ENCODE assay signal across 27 cellular contexts in the genomic region with DNA sequence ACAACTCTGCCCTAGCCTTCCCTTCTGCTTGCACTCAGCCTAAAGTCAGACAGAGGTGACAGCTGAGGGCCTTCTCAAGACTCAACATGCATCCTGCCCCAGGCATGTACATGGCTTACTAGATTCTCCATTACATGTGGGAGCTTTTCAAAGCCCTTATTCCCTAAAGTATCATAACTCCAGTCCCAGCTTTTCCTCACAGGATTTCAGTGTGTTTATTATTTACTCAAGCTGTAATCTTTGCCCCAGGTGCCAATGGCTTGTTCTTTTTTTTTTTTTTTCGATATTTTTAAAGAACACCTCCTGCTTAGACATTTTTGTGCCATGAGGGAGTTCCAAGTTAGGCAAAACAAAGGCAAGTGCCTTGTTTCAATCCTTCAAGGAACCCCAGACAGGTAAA.
A peak's percentile ranks its signal among the peaks of the same experiment; 100 is the strongest.
DNase-seq lines count a peak whose midpoint lies in the region; ATAC-seq, FAIRE-seq and TF ChIP-seq lines count a peak whose summit lies in the region.
"Had no signal": no experiment of that assay in that cellular context is flagged by ENCODE, and none has a peak within 500 bp of the region (broad histone marks: within the 10 kb centered on the region; RNA-seq: fewer than 3 reads in every experiment).

No MANE protein-coding gene starts in this region.

- H3K9ac ChIP-seq in liver (ENCODE audit: low read depth in 1 of 2, low read length in 2 of 2) = no peak overlapping the region
- no peak overlapping the region for H3K9ac ChIP-seq in HepG2 (ENCODE audit: insufficient read depth, low read depth, low read length)
- no peak overlapping the region for H3K9ac ChIP-seq in SK-N-SH
- H3K9ac ChIP-seq: BLaER1 had no signal

- TF ChIP-seq EP300 in HepG2 (IDR thresholded peaks at IDR 0.05; ENCODE audit: low read depth in 2 of 2, low read length in 2 of 2) (no peak), HepG2 (CRISPR knock-in tag; IDR thresholded peaks at IDR 0.05; ENCODE audit: borderline replicate concordance) (no peak), SK-N-SH (IDR thresholded peaks at IDR 0.05; ENCODE audit: borderline replicate concordance in 1 of 2, low read depth in 1 of 2, low read length in 1 of 2) (no peak)

- ATAC-seq in HepG2 (no peak), left lobe of liver (peak; percentile 57), Right ventricle myocardium inferior (no peak)

- H3K4me1 ChIP-seq in liver (ENCODE audit: control insufficient read depth in 4 of 4, insufficient read depth in 4 of 4, low read length in 3 of 4) = peaks cover 0 to 5% (median 0%) of the 10 kb centered on the region in 4 donors
- H3K4me1 ChIP-seq in HepG2 (ENCODE audit: insufficient read depth, low read length) = no peaks in the 10 kb centered on the region
- H3K4me1 ChIP-seq in SK-N-SH (ENCODE audit: control insufficient read depth in 1 of 2, insufficient read depth in 2 of 2, low read depth in 1 of 2, low read length in 1 of 2) = no peaks in the 10 kb centered on the region
- H3K4me1 ChIP-seq: BE2C, BLaER1 had no signal

- WGBS in liver = 19% methylated on average over 1 of the region's 1 CpG
- 0% methylated on average over 1 of the region's 1 CpG for WGBS in HepG2 (ENCODE audit: low lambda C conversion rate)
- 0% methylated on average over 1 of the region's 1 CpG for WGBS in SK-N-SH (ENCODE audit: low lambda C conversion rate)

- H3K27ac ChIP-seq in liver (ENCODE audit: low read depth in 1 of 2, low read length in 2 of 2) = no peak overlapping the region
- H3K27ac ChIP-seq in HepG2 (ENCODE audit: extremely low read length, insufficient read depth, low read length) = no peak overlapping the region
- no peak overlapping the region for H3K27ac ChIP-seq in SK-N-SH (ENCODE audit: low read depth in 2 of 2, low read length in 1 of 2)
- H3K27ac ChIP-seq: BLaER1 had no signal

- in situ Hi-C loops in HepG2 (cut with HindIII; ENCODE audit: extremely low pct_ligation_motif_present, low pct_unique_long_range_greater_than_20kb) = no loop called here

- CTCF ChIA-PET in HepG2 (lab: Yijun Ruan, JAX; ENCODE audit: low intra/inter-chr PET ratio, low total read pairs) (no interaction called here), SK-N-SH (lab: Yijun Ruan, JAX) (no interaction called here)

- H4K20me1 ChIP-seq in HepG2 (ENCODE audit: insufficient read depth, low read length) (no peaks in the 10 kb centered on the region), SK-N-SH (ENCODE audit: insufficient read depth) (no peaks in the 10 kb centered on the region)
- H4K20me1 ChIP-seq: BLaER1 had no signal

- no peaks in the 10 kb centered on the region for H3K9me2 ChIP-seq in SK-N-SH

- H3K4me2 ChIP-seq in HepG2 (ENCODE audit: low read depth, low read length) (no peak overlapping the region), SK-N-SH (no peak overlapping the region)
- H3K4me2 ChIP-seq: BLaER1 had no signal

- H3K36me3 ChIP-seq in liver (ENCODE audit: control insufficient read depth in 4 of 4, insufficient read depth in 3 of 4, low read depth in 1 of 4, low read length in 3 of 4) (no peaks in the 10 kb centered on the region), HepG2 (replicated peaks in 1 of 2; ENCODE audit: control insufficient read depth in 1 of 2, insufficient read depth in 2 of 2, low read length in 2 of 2) (no peaks in the 10 kb centered on the region), bronchial epithelial cell (ENCODE audit: control insufficient read depth, insufficient read depth, low read length) (no peaks in the 10 kb centered on the region), SK-N-SH (replicated peaks in 1 of 2; ENCODE audit: control insufficient read depth in 1 of 2, insufficient read depth in 2 of 2, low read length in 1 of 2) (no peaks in the 10 kb centered on the region)
- H3K36me3 ChIP-seq: BE2C, BLaER1 had no signal

- TF ChIP-seq CTCF in liver (IDR thresholded peaks at IDR 0.05; ENCODE audit: low read depth, low read length, missing input control) (no peak), HepG2 (CRISPR knock-in tag; IDR thresholded peaks at IDR 0.05) (no peak), bronchial epithelial cell (IDR thresholded peaks at IDR 0.05; ENCODE audit: insufficient read depth, low read length, severe bottlenecking) (no peak), SK-N-SH (IDR thresholded peaks at IDR 0.05) (no peak)

- DNase-seq in HepG2 (ENCODE audit: low spot score) (no peak), bronchial epithelial cell (ENCODE audit: low read depth) (peak; percentile 38), left lobe of liver (ENCODE audit: low spot score) (no peak), SK-N-SH (no peak), Right ventricle myocardium inferior (ENCODE audit: missing footprints) (no peak), dermis blood vessel endothelial cell (no peak)
- DNase-seq: 8988T; ACHN; BE2C; C1 segment of cervical spinal cord; CD4-positive, alpha-beta memory T cell; CD4-positive, CD25-positive, alpha-beta regulatory T cell; CD8-positive, alpha-beta memory T cell; COR-L47; DMS 273 treated with DMSO at 0.1 percent for 48 hours; DMS153; DMS53; DMS79; DND-41; EL; GDM1 had no signal

- no peaks in the 10 kb centered on the region for H3F3A ChIP-seq in SK-N-SH (replicated peaks; ENCODE audit: insufficient read depth)

- no peaks in the 10 kb centered on the region for H3K79me2 ChIP-seq in HepG2 (ENCODE audit: insufficient read depth, low read length)
- no peaks in the 10 kb centered on the region for H3K79me2 ChIP-seq in SK-N-SH (ENCODE audit: insufficient read depth)

- POLR2A ChIA-PET in HepG2 (lab: Yijun Ruan, JAX) (no interaction called here), SK-N-SH (lab: Yijun Ruan, JAX) (no interaction called here)

- no peak for TF ChIP-seq RAD21 in liver (IDR thresholded peaks at IDR 0.05)
- TF ChIP-seq RAD21 in HepG2 (CRISPR knock-in tag; IDR thresholded peaks at IDR 0.05) = no peak
- TF ChIP-seq RAD21 in SK-N-SH (IDR thresholded peaks at IDR 0.05; ENCODE audit: low read length) = no peak

- no TSS peak for BruUV-seq in HepG2 (replicated peaks; lab: Mats Ljungman, UMichigan)

- intact Hi-C loops in HepG2 (cut with micrococcal nuclease; ENCODE audit: unreplicated experiment) (no loop called here), Right ventricle myocardium inferior (cut with DNase I) (no loop called here)

- H3K27me3 ChIP-seq in liver (ENCODE audit: control insufficient read depth in 4 of 4, insufficient read depth in 4 of 4, low read length in 3 of 4) = no peaks in the 10 kb centered on the region
- H3K27me3 ChIP-seq in HepG2 (ENCODE audit: control insufficient read depth in 1 of 2, insufficient read depth in 2 of 2, low read length in 2 of 2) = no peaks in the 10 kb centered on the region
- no peaks in the 10 kb centered on the region for H3K27me3 ChIP-seq in bronchial epithelial cell (ENCODE audit: control insufficient read depth, insufficient read depth, low read length)
- H3K27me3 ChIP-seq in SK-N-SH (ENCODE audit: insufficient read depth) = no peaks in the 10 kb centered on the region; the same call in 1 of the 2 replicates
- H3K27me3 ChIP-seq: BE2C had no signal

- H2AFZ ChIP-seq in HepG2 (ENCODE audit: low read length) (no peak overlapping the region), SK-N-SH (ENCODE audit: low read depth) (no peak overlapping the region)

- FAIRE-seq in HepG2 (lab: Jason Lieb, UNC) = no peak
- no peak for FAIRE-seq in bronchial epithelial cell (lab: Jason Lieb, UNC)
- FAIRE-seq: A204.1, GM12878, GM12892, GM18507 had no signal

- no peak for TF ChIP-seq POLR2A in HepG2 (IDR thresholded peaks at IDR 0.05; ENCODE audit: insufficient read depth in 1 of 2, low read depth in 2 of 2, low read length in 2 of 2)

- H3K4me3 ChIP-seq in liver (ENCODE audit: low read depth in 1 of 3, low read length in 3 of 3) (no peak overlapping the region), HepG2 (replicated peaks in 1 of 3; ENCODE audit: insufficient read depth in 1 of 3, low read depth in 2 of 3, low read length in 3 of 3) (no peak overlapping the region), bronchial epithelial cell (ENCODE audit: low read depth, low read length) (no peak overlapping the region), SK-N-SH (ENCODE audit: low read depth in 2 of 2, low read length in 1 of 2) (no peak overlapping the region)
- H3K4me3 ChIP-seq: BLaER1, GM12878 had no signal

- H3K9me3 ChIP-seq in liver (ENCODE audit: control insufficient read depth in 4 of 4, low read length in 3 of 4) (no peaks in the 10 kb centered on the region), HepG2 (ENCODE audit: low read length) (no peaks in the 10 kb centered on the region), SK-N-SH (no peaks in the 10 kb centered on the region)
- H3K9me3 ChIP-seq: BE2C, BLaER1 had no signal

TF ChIP-seq in liver, 16 proteins besides CTCF, POLR2A, EP300 and RAD21 (continues in another document):
- TF ChIP-seq RXRA (IDR thresholded peaks at IDR 0.05) (peak in 1 of 2 donors; percentile 5), SP1 (IDR thresholded peaks at IDR 0.05) (no peak), HNF4G (IDR thresholded peaks at IDR 0.05) (no peak), TAF1 (conservative IDR thresholded peaks at IDR 0.05) (no peak), GABPA (IDR thresholded peaks at IDR 0.05 in 1 of 2, conservative IDR thresholded peaks at IDR 0.05 in 1 of 2) (no peak), YY1 (IDR thresholded peaks at IDR 0.05) (no peak)
- TF ChIP-seq, protein P1, sequence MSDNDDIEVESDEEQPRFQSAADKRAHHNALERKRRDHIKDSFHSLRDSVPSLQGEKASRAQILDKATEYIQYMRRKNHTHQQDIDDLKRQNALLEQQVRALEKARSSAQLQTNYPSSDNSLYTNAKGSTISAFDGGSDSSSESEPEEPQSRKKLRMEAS (IDR thresholded peaks at IDR 0.05) = no peak

TF ChIP-seq in HepG2, 621 proteins besides CTCF, POLR2A, EP300 and RAD21 (continues in another document):
- no peak for TF ChIP-seq ZNF263 (CRISPR knock-in tag; IDR thresholded peaks at IDR 0.05)
- no peak for TF ChIP-seq NR2C2 (CRISPR knock-in tag; IDR thresholded peaks at IDR 0.05; ENCODE audit: borderline replicate concordance)
- TF ChIP-seq ZNF546 (CRISPR knock-in tag; conservative IDR thresholded peaks at IDR 0.05) = no peak

TF ChIP-seq in SK-N-SH, 30 proteins besides CTCF, POLR2A, EP300 and RAD21 (continues in another document):
- no peak for TF ChIP-seq MEF2A (IDR thresholded peaks at IDR 0.05; ENCODE audit: borderline replicate concordance, low read depth)
